14 cellular contexts compared by ENCODE assay signal in genomic region chr4:70666369-70666768, GRCh38. TPM values are rescaled to one million over a fixed set of nuclear protein-coding genes. Genes with fewer than 3 reads are reported as not detected.
DNase-seq lines count a peak whose midpoint lies in the region; ATAC-seq, FAIRE-seq and TF ChIP-seq lines count a peak whose summit lies in the region.
"Had no signal": no experiment of that assay in that cellular context is flagged by ENCODE, and none has a peak within 500 bp of the region (broad histone marks: within the 10 kb centered on the region; RNA-seq: fewer than 3 reads in every experiment).

Gene JCHAIN (minus strand): TSS chr4:70666508. CDS start chr4:70666490, 18 bp downstream.

- CTCF ChIA-PET in T-cell (lab: Charles Lee) = interaction anchor here in 1 of 2 donors (1.0 kb wide), 1 partner anchor 344 kb away, joined by 5 read pairs; no protein-coding TSS in a partner anchor

- H3K9me3 Mint-ChIP-seq in T-cell = no peaks in the 10 kb centered on the region
- H3K9me3 Mint-ChIP-seq: brain, nephron had no signal

- H2AFZ ChIP-seq in GM23248 = peak within 1 kb of the TSS; percentile 23; the same call in 1 of the 2 replicates
- H2AFZ ChIP-seq in OCI-LY1 (ENCODE audit: low read length) = no peak within 1 kb of the TSS

- H3K9ac ChIP-seq in GM23248 (no peak within 1 kb of the TSS), OCI-LY1 (ENCODE audit: low read length) (peak within 1 kb of the TSS; percentile 99)

- ATAC-seq in HG02970 (IDR thresholded peaks at IDR 0.05; ENCODE audit: low FRiP score, unreplicated experiment) (no peak), T-cell (replicated peaks in 1 of 4) (no peak), HG02981 (IDR thresholded peaks at IDR 0.05; ENCODE audit: unreplicated experiment) (no peak)

- H3K27ac Mint-ChIP-seq in T-cell = no peak within 1 kb of the TSS
- H3K27ac Mint-ChIP-seq: brain had no signal

- H3K9me2 ChIP-seq in GM23248 (ENCODE audit: insufficient read depth) (no peaks in the 10 kb centered on the region), OCI-LY1 (ENCODE audit: low read depth, low read length) (no peaks in the 10 kb centered on the region)

- TF ChIP-seq POLR2A in GM12892 (IDR thresholded peaks at IDR 0.05; ENCODE audit: low read depth, low read length) = no peak

- peaks cover 4 to 6% of the 10 kb centered on the region in 2 donors for H3K27me3 Mint-ChIP-seq in T-cell

- H3K27ac ChIP-seq in GM23248 (no peak within 1 kb of the TSS), OCI-LY1 (ENCODE audit: low read depth, low read length, poor library complexity, severe bottlenecking) (peak within 1 kb of the TSS; percentile 95)
- H3K27ac ChIP-seq: RWPE1 had no signal

- H3F3A ChIP-seq in GM23248 (ENCODE audit: insufficient read depth) = peaks cover 21% of the 10 kb centered on the region
- H3F3A ChIP-seq in OCI-LY1 (ENCODE audit: insufficient read depth, low read length) = 0 out of 2 replicates have a peak, but pooled peaks cover 6% of the 10 kb centered on the region

- peak within 1 kb of the TSS in 1 of 3 donors; percentile 45 for H3K4me3 Mint-ChIP-seq in T-cell
- H3K4me3 Mint-ChIP-seq: brain, nephron had no signal

- H3K4me1 ChIP-seq in GM23248 (ENCODE audit: insufficient read depth) (peaks cover 39% of the 10 kb centered on the region), OCI-LY1 (ENCODE audit: insufficient read depth, low read length, severe bottlenecking) (peaks cover 64% of the 10 kb centered on the region)
- H3K4me1 ChIP-seq: HAP-1 had no signal

- H3K79me2 ChIP-seq in GM23248 (ENCODE audit: insufficient read depth) (no peaks in the 10 kb centered on the region), OCI-LY1 (ENCODE audit: insufficient read depth, low read length) (peaks cover 58% of the 10 kb centered on the region)

- no peak for DNase-seq in GM12892 (ENCODE audit: insufficient read length)
- peak; percentile 49 for DNase-seq in GM23248
- DNase-seq in myocyte (ENCODE audit: low read depth) = no peak
- no peak for DNase-seq in GF-D8 (lab: John Stamatoyannopoulos, UW)
- DNase-seq in T-cell = no peak
- DNase-seq: DMS153 had no signal

- peak within 1 kb of the TSS; percentile 44 for H3K4me2 ChIP-seq in GM23248 (ENCODE audit: unreplicated experiment)
- H3K4me2 ChIP-seq in OCI-LY1 (ENCODE audit: low read length) = peak within 1 kb of the TSS; percentile 95

- no peaks in the 10 kb centered on the region for H3K27me3 ChIP-seq in GM23248 (replicated peaks; ENCODE audit: insufficient read depth)
- no peaks in the 10 kb centered on the region for H3K27me3 ChIP-seq in OCI-LY1 (ENCODE audit: insufficient read depth, low read length)

- H3K4me1 Mint-ChIP-seq in T-cell = peaks cover 0 to 11% (median 2%) of the 10 kb centered on the region in 3 donors
- H3K4me1 Mint-ChIP-seq: brain had no signal

- in situ Hi-C loops in GM23248 (cut with MboI) = no loop called here

- H3K36me3 ChIP-seq in GM23248 (ENCODE audit: low read depth) = no peaks in the 10 kb centered on the region
- H3K36me3 ChIP-seq in OCI-LY1 (ENCODE audit: insufficient read depth, low read length) = peaks cover 44% of the 10 kb centered on the region
- H3K36me3 ChIP-seq: HAP-1 had no signal

- WGBS in GM23248 (ENCODE audit: low coverage in 1 of 2, low lambda C conversion rate in 2 of 2, missing lambda C conversion rate in 2 of 2), 2 experiments = 64 to 71% methylated on average over 1 of the region's 1 CpG

- H4K20me1 ChIP-seq in GM23248 (ENCODE audit: insufficient read depth) (no peaks in the 10 kb centered on the region), OCI-LY1 (ENCODE audit: insufficient read depth, low read length) (no peaks in the 10 kb centered on the region)

- H3K9me3 ChIP-seq in GM23248 (ENCODE audit: low read depth) (no peaks in the 10 kb centered on the region), OCI-LY1 (ENCODE audit: low read length) (no peaks in the 10 kb centered on the region)
- H3K9me3 ChIP-seq: HAP-1 had no signal

- no peak for TF ChIP-seq CTCF in OCI-LY1 (IDR thresholded peaks at IDR 0.05; ENCODE audit: low read length)

- H3K36me3 Mint-ChIP-seq in T-cell = no peaks in the 10 kb centered on the region
- H3K36me3 Mint-ChIP-seq: brain had no signal

- H3K4me3 ChIP-seq in GM23248 = peak within 1 kb of the TSS; percentile 36
- peak within 1 kb of the TSS; percentile 97 for H3K4me3 ChIP-seq in OCI-LY1 (ENCODE audit: low read depth, low read length, poor library complexity, severe bottlenecking)
- H3K4me3 ChIP-seq: HAP-1 had no signal

- peak; percentile 65 for FAIRE-seq in GM12892 (lab: Jason Lieb, UNC)

- POLR2A ChIA-PET in T-cell (lab: Charles Lee) = interaction anchor here in 1 of 2 donors (1.3 kb wide), 1 partner anchor 10 kb away, joined by 4 read pairs; no protein-coding TSS in a partner anchor

RNA-seq across cellular contexts. Expression of gene JCHAIN, which starts in this region (rescaled TPM):
- polyA plus RNA-seq in GM12892 (2012; ENCODE audit: missing spikeins) = 270 TPM
- total RNA-seq in GM23248 (2014; rRNA removed; shearing (Covaris generic)) = 2.3 and 3.0 TPM in 2 replicates
- polyA plus RNA-seq in GM23248 (2016; fragmentation: Nextera tagmentation; extraction: Ambion mirVana) = 4.7 and 4.9 TPM in 2 replicates
- total RNA-seq in myocyte (4.0 and 12.5 TPM in 2 replicates), T-cell (10 to 100 TPM in 2 of 5 donors, 1 to 10 TPM in 3; 4.8 to 23.6 (median 8.9) TPM)
- polyA plus RNA-seq in myocyte (2012) = 1.3 TPM
- total RNA-seq: glomerular endothelial cell had no signal
